ENCODE assay signal across 17 cellular contexts in genomic region chr17:76695059-76695892, GRCh38. TPM values are rescaled to one million over a fixed set of nuclear protein-coding genes. Genes with fewer than 3 reads are reported as not detected.
A peak's percentile ranks its signal among the peaks of the same experiment; 100 is the strongest.
DNase-seq lines count a peak whose midpoint lies in the region; ATAC-seq and TF ChIP-seq lines count a peak whose summit lies in the region.
"Had no signal": no experiment of that assay in that cellular context is flagged by ENCODE, and none has a peak within 500 bp of the region (broad histone marks: within the 10 kb centered on the region; RNA-seq: fewer than 3 reads in every experiment).

No MANE protein-coding gene starts in this region.

- in situ Hi-C loops in Panc1 (cut with HindIII; ENCODE audit: low pct_unique_long_range_greater_than_20kb, low sequenced_read_pairs), result no loop called here

- CTCF ChIA-PET in Panc1 (lab: Charles Lee), result interaction anchor here (0.5 to 0.7 kb wide), 3 partner anchors 16 to 71 kb away, joined by 3 to 7 read pairs (median 3); partner anchors contain the start of gene MXRA7
- CTCF ChIA-PET in activated naive CD4-positive, alpha-beta T cell treated with anti-CD3 and anti-CD28 coated beads for 36 hours (lab: Charles Lee), result interaction anchor here (1.0 to 2.4 kb wide), 4 partner anchors 14 to 71 kb away, joined by 3 to 11 read pairs (median 3); no protein-coding TSS in a partner anchor

- H3K4me3 ChIP-seq in Panc1 (ENCODE audit: low read depth in 2 of 2, low read length in 2 of 2) (peak overlapping the region; percentile 6 to 45), esophagus (ENCODE audit: low read depth in 1 of 2, low read length in 2 of 2) (peak overlapping the region; percentile 1 to 30), mucosa of descending colon (no peak overlapping the region), thyroid gland (replicated peaks in 1 of 3) (no peak overlapping the region)
- H3K4me3 ChIP-seq: GM23338, SJCRH30 had no signal

- TF ChIP-seq POLR2A in thyroid gland (IDR thresholded peaks at IDR 0.05), result no peak

- no peak overlapping the region for H3K27ac Mint-ChIP-seq in activated naive CD4-positive, alpha-beta T cell treated with anti-CD3 and anti-CD28 coated beads for 36 hours
- H3K27ac Mint-ChIP-seq: activated naive CD4-positive, alpha-beta T cell treated with anti-CD3 and anti-CD28 coated beads, Interleukin-2, amount 50 U/mL, for 24 hours; GM23338; mesothelial cell of epicardium; progenitor cell of endocrine pancreas; stimulated activated memory B cell treated with anti-CD40 and anti-IgM and Interleukin-4, amounts not matched to agents 10 μg/mL and 1 μg/mL and 100 μg/mL, for 72 hours had no signal

- 55 to 68% methylated on average over 16 of the region's 16 CpGs for WGBS in esophagus, 2 donors
- 66 to 80% methylated on average over 16 of the region's 16 CpGs for WGBS in thyroid gland, 2 donors

- no TSS peak for BruUV-seq in Panc1 (replicated peaks; lab: Mats Ljungman, UMichigan)

- H3K27me3 Mint-ChIP-seq in activated naive CD4-positive, alpha-beta T cell treated with anti-CD3 and anti-CD28 coated beads for 36 hours (ENCODE audit: low read depth), result no peaks in the 10 kb centered on the region
- H3K27me3 Mint-ChIP-seq: activated naive CD4-positive, alpha-beta T cell treated with anti-CD3 and anti-CD28 coated beads, Interleukin-2, amount 50 U/mL, for 24 hours; CD4-positive, alpha-beta memory T cell; progenitor cell of endocrine pancreas had no signal

- H3K4me3 Mint-ChIP-seq in activated naive CD4-positive, alpha-beta T cell treated with anti-CD3 and anti-CD28 coated beads for 36 hours, result no peak overlapping the region
- H3K4me3 Mint-ChIP-seq: activated naive CD4-positive, alpha-beta T cell treated with anti-CD3 and anti-CD28 coated beads, Interleukin-2, amount 50 U/mL, for 24 hours; GM23338; mesothelial cell of epicardium; stimulated activated memory B cell treated with anti-CD40 and anti-IgM and Interleukin-4, amounts not matched to agents 10 μg/mL and 1 μg/mL and 100 μg/mL, for 72 hours had no signal

- ATAC-seq in Panc1 (peak; percentile 72), mucosa of descending colon (peak; percentile 27)
- ATAC-seq in activated CD4-positive, CD25-positive, alpha-beta regulatory T cell treated with anti-CD3 and anti-CD28 coated beads, Interleukin-2, amount 50 U/mL, for 24 hours, result no peak
- ATAC-seq: GM23338; stimulated activated memory B cell treated with anti-CD40 and anti-IgM and Interleukin-4, amounts not matched to agents 10 μg/mL and 1 μg/mL and 100 μg/mL, for 72 hours had no signal

- H3K36me3 ChIP-seq in Panc1 (ENCODE audit: control insufficient read depth, insufficient read depth, low read length) (no peaks in the 10 kb centered on the region), esophagus (ENCODE audit: control insufficient read depth in 2 of 2, insufficient read depth in 2 of 2, low read length in 1 of 2) (no peaks in the 10 kb centered on the region), mucosa of descending colon (ENCODE audit: low read depth) (no peaks in the 10 kb centered on the region), thyroid gland (no peaks in the 10 kb centered on the region)

- H3K4me1 ChIP-seq in Panc1 (ENCODE audit: control insufficient read depth, insufficient read depth, low read length) (peaks cover 22% of the 10 kb centered on the region), esophagus (ENCODE audit: control insufficient read depth in 2 of 2, insufficient read depth in 2 of 2, low read length in 1 of 2) (peaks cover 11 to 17% of the 10 kb centered on the region in 2 donors), mucosa of descending colon (ENCODE audit: low read depth) (no peaks in the 10 kb centered on the region), thyroid gland (peaks cover 48 to 88% of the 10 kb centered on the region in 2 donors)

- no peaks in the 10 kb centered on the region for H3K36me3 Mint-ChIP-seq in activated naive CD4-positive, alpha-beta T cell treated with anti-CD3 and anti-CD28 coated beads for 36 hours (ENCODE audit: low read depth)
- H3K36me3 Mint-ChIP-seq: activated naive CD4-positive, alpha-beta T cell treated with anti-CD3 and anti-CD28 coated beads, Interleukin-2, amount 50 U/mL, for 24 hours; CD4-positive, alpha-beta memory T cell; stimulated activated memory B cell treated with anti-CD40 and anti-IgM and Interleukin-4, amounts not matched to agents 10 μg/mL and 1 μg/mL and 100 μg/mL, for 72 hours had no signal

- H3K27ac ChIP-seq in Panc1 (ENCODE audit: low read length), result peak overlapping the region; percentile 5; the same call in 1 of the 2 replicates
- peak overlapping the region in 1 of 2 donors; percentile 63 for H3K27ac ChIP-seq in esophagus (ENCODE audit: low read depth in 2 of 2, low read length in 1 of 2)
- peak overlapping the region; percentile 19 to 87 (median 74) for H3K27ac ChIP-seq in thyroid gland

- H3K4me1 Mint-ChIP-seq in activated naive CD4-positive, alpha-beta T cell treated with anti-CD3 and anti-CD28 coated beads for 36 hours (ENCODE audit: low read depth), result no peaks in the 10 kb centered on the region
- H3K4me1 Mint-ChIP-seq: activated naive CD4-positive, alpha-beta T cell treated with anti-CD3 and anti-CD28 coated beads, Interleukin-2, amount 50 U/mL, for 24 hours had no signal

- DNase-seq in Panc1 (ENCODE audit: low read depth, low spot score) (no peak), mucosa of descending colon (peak in 1 of 3 donors; percentile 25), thyroid gland (no peak), dermis blood vessel endothelial cell (no peak)
- no peak for DNase-seq in activated naive CD4-positive, alpha-beta T cell treated with anti-CD3 and anti-CD28 coated beads for 36 hours
- DNase-seq: CD4-positive, alpha-beta memory T cell; NCI-H2081 treated with DMSO at 0.1 percent for 48 hours; NK-92 treated with Interleukin-12 subunit alpha and Interleukin-12 subunit beta, amount 100 ng/mL, for 24 hours; SJCRH30; stimulated activated CD4-positive, alpha-beta T cell treated with anti-CD3 and anti-CD28 coated beads, Interleukin-2, amount 100 ng/mL, for 48 hours had no signal

- intact Hi-C loops in Panc1 (cut with micrococcal nuclease; ENCODE audit: unreplicated experiment) (no loop called here), mucosa of descending colon (cut with DNase I, micrococcal nuclease) (no loop called here), thyroid gland (cut with DNase I) (no loop called here)
- intact Hi-C loops in activated naive CD4-positive, alpha-beta T cell treated with anti-CD3 and anti-CD28 coated beads for 36 hours (cut with micrococcal nuclease), result no loop called here

- no peaks in the 10 kb centered on the region for H3K9me3 Mint-ChIP-seq in activated naive CD4-positive, alpha-beta T cell treated with anti-CD3 and anti-CD28 coated beads for 36 hours
- H3K9me3 Mint-ChIP-seq: activated naive CD4-positive, alpha-beta T cell treated with anti-CD3 and anti-CD28 coated beads, Interleukin-2, amount 50 U/mL, for 24 hours; GM23338; mesothelial cell of epicardium; stimulated activated memory B cell treated with anti-CD40 and anti-IgM and Interleukin-4, amounts not matched to agents 10 μg/mL and 1 μg/mL and 100 μg/mL, for 72 hours had no signal

- POLR2A ChIA-PET in Panc1 (lab: Charles Lee), result interaction anchor here (0.7 kb wide), 1 partner anchor 9 kb away, joined by 7 read pairs; no protein-coding TSS in a partner anchor

- H3K27me3 ChIP-seq in Panc1 (ENCODE audit: control insufficient read depth, insufficient read depth, low read length) (no peaks in the 10 kb centered on the region), esophagus (ENCODE audit: control insufficient read depth in 1 of 2, insufficient read depth in 2 of 2, low read length in 2 of 2) (no peaks in the 10 kb centered on the region), thyroid gland (no peaks in the 10 kb centered on the region)
- H3K27me3 ChIP-seq: SJCRH30 had no signal

- TF ChIP-seq CTCF in Panc1 (IDR thresholded peaks at IDR 0.05) (no peak), mucosa of descending colon (IDR thresholded peaks at IDR 0.05) (no peak), thyroid gland (IDR thresholded peaks at IDR 0.05) (no peak)

- H3K9me3 ChIP-seq in Panc1 (ENCODE audit: control insufficient read depth, insufficient read depth, low read depth, low read length) (no peaks in the 10 kb centered on the region), esophagus (ENCODE audit: control insufficient read depth in 2 of 2, insufficient read depth in 1 of 2, low read depth in 1 of 2, low read length in 1 of 2) (no peaks in the 10 kb centered on the region), mucosa of descending colon (no peaks in the 10 kb centered on the region), thyroid gland (no peaks in the 10 kb centered on the region)
- H3K9me3 ChIP-seq: SJCRH30 had no signal

RNA-seq across cellular contexts. Expression of gene MXRA7, which starts 15.5 kb away (rescaled TPM):
- total RNA-seq in Panc1 (2021; ENCODE audit: unreplicated experiment) (77.9 TPM), mucosa of descending colon (100 to 1,000 TPM in 1 of 3 donors, 10 to 100 TPM in 2; 11.4 to 214 (median 24.5) TPM), thyroid gland (100 to 1,000 TPM; 362 to 576 (median 421) TPM), dermis blood vessel endothelial cell (131 and 250 TPM in 2 replicates)
- polyA plus RNA-seq in Panc1 (2012; ENCODE audit: insufficient read length), result 88.4 TPM
- 10 to 100 TPM; 10.0 to 54.0 TPM for polyA plus RNA-seq in esophagus
- 1 to 10 TPM; 3.8 to 4.2 TPM for total RNA-seq in activated naive CD4-positive, alpha-beta T cell treated with anti-CD3 and anti-CD28 coated beads for 36 hours

RNA-seq across cellular contexts. Expression of gene JMJD6, which starts 31.1 kb away (rescaled TPM):
- total RNA-seq in Panc1 (2021; ENCODE audit: unreplicated experiment) (60.0 TPM), mucosa of descending colon (10 to 100 TPM; 27.0 to 56.3 (median 30.3) TPM), thyroid gland (10 to 100 TPM; 12.2 to 24.2 (median 20.7) TPM), dermis blood vessel endothelial cell (20.8 and 23.1 TPM in 2 replicates)
- polyA plus RNA-seq in Panc1 (2012; ENCODE audit: insufficient read length), result 54.8 TPM
- polyA plus RNA-seq in esophagus, result 10 to 100 TPM; 18.3 to 21.9 TPM
- 10 to 100 TPM; 33.0 to 33.6 TPM for total RNA-seq in activated naive CD4-positive, alpha-beta T cell treated with anti-CD3 and anti-CD28 coated beads for 36 hours

RNA-seq across cellular contexts. Expression of gene METTL23, which starts 31.4 kb away (rescaled TPM):
- total RNA-seq in Panc1 (2021; ENCODE audit: unreplicated experiment) (42.8 TPM), mucosa of descending colon (10 to 100 TPM; 22.5 to 30.4 (median 28.7) TPM), thyroid gland (10 to 100 TPM; 33.6 to 58.3 (median 51.3) TPM), dermis blood vessel endothelial cell (23.1 and 31.3 TPM in 2 replicates)
- 28.6 TPM for polyA plus RNA-seq in Panc1 (2012; ENCODE audit: insufficient read length)
- polyA plus RNA-seq in esophagus, result 10 to 100 TPM; 22.9 to 24.0 TPM
- 10 to 100 TPM; 18.9 to 20.0 TPM for total RNA-seq in activated naive CD4-positive, alpha-beta T cell treated with anti-CD3 and anti-CD28 coated beads for 36 hours

RNA-seq across cellular contexts. Expression of gene SRSF2, which starts 41.9 kb away (rescaled TPM):
- total RNA-seq in Panc1 (2021; ENCODE audit: unreplicated experiment) (436 TPM), mucosa of descending colon (100 to 1,000 TPM; 130 to 166 (median 134) TPM), thyroid gland (100 to 1,000 TPM; 269 to 614 (median 400) TPM), dermis blood vessel endothelial cell (146 and 355 TPM in 2 replicates)
- polyA plus RNA-seq in Panc1 (2012; ENCODE audit: insufficient read length), result 358 TPM
- polyA plus RNA-seq in esophagus, result 100 to 1,000 TPM; 152 to 242 TPM
- total RNA-seq in activated naive CD4-positive, alpha-beta T cell treated with anti-CD3 and anti-CD28 coated beads for 36 hours, result 100 to 1,000 TPM; 241 to 263 TPM

RNA-seq across cellular contexts. Expression of gene MFSD11, which starts 42.6 kb away (rescaled TPM):
- total RNA-seq in Panc1 (2021; ENCODE audit: unreplicated experiment), result 42.3 TPM
- polyA plus RNA-seq in Panc1 (2012; ENCODE audit: insufficient read length), result 15.3 TPM
- 10 to 100 TPM; 11.3 to 15.4 TPM for polyA plus RNA-seq in esophagus
- total RNA-seq in mucosa of descending colon, result 10 to 100 TPM; 31.2 to 38.2 (median 33.2) TPM
- 10 to 100 TPM; 34.1 to 53.3 (median 44.3) TPM for total RNA-seq in thyroid gland
- 29.5 and 37.8 TPM in 2 replicates for total RNA-seq in dermis blood vessel endothelial cell
- total RNA-seq in activated naive CD4-positive, alpha-beta T cell treated with anti-CD3 and anti-CD28 coated beads for 36 hours, result 10 to 100 TPM; 15.0 to 15.8 TPM

Comparison
In these comparisons a context has a peak if more than half of its experiments do, and no peak if none do; other contexts are left out.
1. ATAC-seq: peak in Panc1 (single experiment) and mucosa of descending colon (single experiment); none in activated CD4-positive, CD25-positive, alpha-beta regulatory T cell treated with anti-CD3 and anti-CD28 coated beads, Interleukin-2, amount 50 U/mL, for 24 hours (0 of 2).
2. H3K4me3 ChIP-seq: peak in Panc1 (2 of 2) and esophagus (2 of 2); none in mucosa of descending colon (single experiment) and thyroid gland (0 of 3).